In genomic region chr7:129781856-129782256, GRCh38 we compare ENCODE assay signal across 8 cellular contexts.
DNase-seq lines count a peak whose midpoint lies in the region; ATAC-seq and TF ChIP-seq lines count a peak whose summit lies in the region.

No MANE protein-coding gene starts in this region.

- in situ Hi-C loops in HAP-1 (cut with MboI; ENCODE audit: low sequenced_read_pairs) = no loop called here

- no peak for TF ChIP-seq POLR2A in HCT116 (IDR thresholded peaks at IDR 0.05; ENCODE audit: borderline replicate concordance, extremely low read depth, insufficient read depth, insufficient read length)

- POLR2A ChIA-PET in CD8-positive, alpha-beta T cell (lab: Charles Lee) = no interaction called here
- POLR2A ChIA-PET in HCT116 (lab: Charles Lee) = interaction anchor here (1.0 kb wide), 1 partner anchor 43 kb away, joined by 4 read pairs; no protein-coding TSS in a partner anchor
- POLR2A ChIA-PET in activated B cell treated with CpG ODN at 0.5 μM for 24 hours (lab: Charles Lee) = no interaction called here

- H3K9me3 ChIP-seq in CD8-positive, alpha-beta T cell (ENCODE audit: low read length) = no peaks in the 10 kb centered on the region
- H3K9me3 ChIP-seq in HCT116 (ENCODE audit: control insufficient read depth in 1 of 2, insufficient read depth in 1 of 2, low read depth in 1 of 2, low read length in 2 of 2) (no peaks in the 10 kb centered on the region), HAP-1 (no peaks in the 10 kb centered on the region; the same call in 1 of the 2 replicates)

- no peaks in the 10 kb centered on the region for H3K9me3 Mint-ChIP-seq in CD8-positive, alpha-beta T cell
- no peaks in the 10 kb centered on the region for H3K9me3 Mint-ChIP-seq in activated B cell treated with CpG ODN at 0.5 μM for 24 hours
- no peaks in the 10 kb centered on the region for H3K9me3 Mint-ChIP-seq in natural killer cell

- RAD21 ChIA-PET in HCT116 (lab: Charles Lee; ENCODE audit: low non-redundant PET in 1 of 2, low total read pairs in 2 of 2, uncharacterized antibody in 2 of 2, unreplicated experiment in 2 of 2) = no interaction called here

- H2AFZ ChIP-seq in HCT116 (ENCODE audit: low read depth, low read length, poor library complexity, severe bottlenecking) = no peak overlapping the region

- no peaks in the 10 kb centered on the region for H3K36me3 ChIP-seq in CD8-positive, alpha-beta T cell (ENCODE audit: insufficient read depth, low read length)
- H3K36me3 ChIP-seq in HCT116 (ENCODE audit: control insufficient read depth in 1 of 2, insufficient read depth in 2 of 2, low read length in 2 of 2) (no peaks in the 10 kb centered on the region), HAP-1 (replicated peaks) (no peaks in the 10 kb centered on the region; the same call in 1 of the 2 replicates)

- peak overlapping the region; percentile 76 for H3K9ac ChIP-seq in HCT116 (ENCODE audit: low read length)

- H3K27ac Mint-ChIP-seq in CD8-positive, alpha-beta T cell = no peak overlapping the region
- no peak overlapping the region for H3K27ac Mint-ChIP-seq in activated B cell treated with CpG ODN at 0.5 μM for 24 hours
- H3K27ac Mint-ChIP-seq in natural killer cell = no peak overlapping the region

- no peaks in the 10 kb centered on the region for H3K36me3 Mint-ChIP-seq in CD8-positive, alpha-beta T cell
- H3K36me3 Mint-ChIP-seq in activated B cell treated with CpG ODN at 0.5 μM for 24 hours (ENCODE audit: low read depth) = no peaks in the 10 kb centered on the region
- H3K36me3 Mint-ChIP-seq in natural killer cell = no peaks in the 10 kb centered on the region

- intact Hi-C loops in CD8-positive, alpha-beta T cell (cut with DNase I, micrococcal nuclease) = loop anchor here (2.0 to 5.0 kb wide), 2 partner anchors 43 to 45 kb away; no protein-coding TSS in a partner anchor
- intact Hi-C loops in HCT116 (cut with micrococcal nuclease) = loop anchor here (2.0 kb wide), 1 partner anchor 43 kb away; no protein-coding TSS in a partner anchor
- intact Hi-C loops in activated B cell treated with CpG ODN at 0.5 μM for 24 hours (cut with micrococcal nuclease) = loop anchor here (1.0 to 10.0 kb wide), 5 partner anchors 43 to 953 kb away; partner anchors contain the start of genes KLF14, STRIP2, TMEM209 and UBE2H
- intact Hi-C loops in natural killer cell (cut with micrococcal nuclease) = no loop called here

- peak overlapping the region; percentile 60 for H3K4me3 ChIP-seq in CD8-positive, alpha-beta T cell (ENCODE audit: low read depth, low read length)
- H3K4me3 ChIP-seq in HCT116 (replicated peaks in 1 of 2; ENCODE audit: low read depth in 1 of 2, low read length in 2 of 2) (peak overlapping the region; percentile 84 to 87), HAP-1 (no peak overlapping the region)

- peaks cover 46% of the 10 kb centered on the region for H3K27me3 Mint-ChIP-seq in CD8-positive, alpha-beta T cell (ENCODE audit: low read depth)
- H3K27me3 Mint-ChIP-seq in activated B cell treated with CpG ODN at 0.5 μM for 24 hours (peaks cover 54% of the 10 kb centered on the region), natural killer cell (ENCODE audit: low read depth in 2 of 2) (peaks cover 57 to 66% of the 10 kb centered on the region in 2 donors)

- H3K4me1 ChIP-seq in CD8-positive, alpha-beta T cell (ENCODE audit: insufficient read depth, low read length) = peaks cover 65% of the 10 kb centered on the region
- H3K4me1 ChIP-seq in HCT116 (ENCODE audit: control insufficient read depth in 1 of 2, insufficient read depth in 2 of 2, low read length in 2 of 2) (peaks cover 20 to 29% of the 10 kb centered on the region in 2 experiments), HAP-1 (peaks cover 22% of the 10 kb centered on the region)

- CTCF ChIA-PET in CD8-positive, alpha-beta T cell (lab: Charles Lee) = interaction anchor here (0.6 to 1.7 kb wide), 3 partner anchors 8 to 970 kb away, joined by 3 to 4 read pairs (median 4); no protein-coding TSS in a partner anchor
- CTCF ChIA-PET in HCT116 (lab: Charles Lee) (no interaction called here), activated B cell treated with CpG ODN at 0.5 μM for 24 hours (lab: Charles Lee) (no interaction called here)

- H3K27me3 ChIP-seq in CD8-positive, alpha-beta T cell (ENCODE audit: insufficient read depth, low read length) = peaks cover 69% of the 10 kb centered on the region
- H3K27me3 ChIP-seq in HCT116 (ENCODE audit: insufficient read depth, low read length) = no peaks in the 10 kb centered on the region
- H3K27me3 ChIP-seq in HAP-1 (ENCODE audit: low read depth) = no peaks in the 10 kb centered on the region

- no peak overlapping the region for H3K27ac ChIP-seq in CD8-positive, alpha-beta T cell (ENCODE audit: low read depth, low read length)
- peak overlapping the region; percentile 76; the same call in 1 of the 2 replicates for H3K27ac ChIP-seq in HCT116 (ENCODE audit: low read depth, low read length)

- H3K4me3 Mint-ChIP-seq in CD8-positive, alpha-beta T cell = peak overlapping the region; percentile 80
- H3K4me3 Mint-ChIP-seq in activated B cell treated with CpG ODN at 0.5 μM for 24 hours (peak overlapping the region; percentile 81), natural killer cell (peak overlapping the region; percentile 74)

- no peaks in the 10 kb centered on the region for H4K20me1 ChIP-seq in HCT116 (ENCODE audit: insufficient read depth)

- H3K79me2 ChIP-seq in HCT116 (ENCODE audit: insufficient read depth, low read length) = peaks cover 25% of the 10 kb centered on the region

- H3K9me2 ChIP-seq in HCT116 (ENCODE audit: insufficient read depth) = no peaks in the 10 kb centered on the region

- TF ChIP-seq CTCF in CD8-positive, alpha-beta T cell (IDR thresholded peaks at IDR 0.05) = no peak
- no peak for TF ChIP-seq CTCF in HCT116 (IDR thresholded peaks at IDR 0.05 in 2 of 3, conservative IDR thresholded peaks at IDR 0.05 in 1 of 3; ENCODE audit: borderline replicate concordance in 1 of 3, insufficient read depth in 1 of 3, low read depth in 2 of 3, low read length in 2 of 3)
- no peak for TF ChIP-seq CTCF in activated B cell treated with CpG ODN at 0.5 μM for 24 hours (IDR thresholded peaks at IDR 0.05)
- no peak for TF ChIP-seq CTCF in natural killer cell (IDR thresholded peaks at IDR 0.05)

- peaks cover 45% of the 10 kb centered on the region for H3K4me1 Mint-ChIP-seq in CD8-positive, alpha-beta T cell (ENCODE audit: low read depth)
- H3K4me1 Mint-ChIP-seq in activated B cell treated with CpG ODN at 0.5 μM for 24 hours (peaks cover 47% of the 10 kb centered on the region), natural killer cell (peaks cover 31 to 49% of the 10 kb centered on the region in 2 donors)

- H3K4me2 ChIP-seq in HCT116 (ENCODE audit: low read length) = peak overlapping the region; percentile 82

- no peak for TF ChIP-seq RAD21 in HCT116 (IDR thresholded peaks at IDR 0.05; ENCODE audit: low read depth)

- no TSS peak for BruUV-seq in HCT116 (replicated peaks; lab: Mats Ljungman, UMichigan)

- ATAC-seq in CD8-positive, alpha-beta T cell = no peak
- ATAC-seq in HCT116 (peak; percentile 16), activated B cell treated with CpG ODN at 0.5 μM for 24 hours (ENCODE audit: low read depth) (no peak), natural killer cell (no peak)

- no peak for DNase-seq in CD8-positive, alpha-beta T cell
- DNase-seq in HCT116 (ENCODE audit: low read depth, low spot score) (no peak), activated B cell treated with CpG ODN at 0.5 μM for 24 hours (no peak), natural killer cell (no peak), NCI-H1930 (lab: John Stamatoyannopoulos, UW) (no peak), cerebellar nuclear complex (lab: John Stamatoyannopoulos, UW) (no peak), HAP-1 (ENCODE audit: low spot score in 2 of 2) (no peak)
- DNase-seq in activated CD4-positive, CD25-positive, alpha-beta regulatory T cell (lab: John Stamatoyannopoulos, UW) = no peak

TF ChIP-seq in HCT116, 20 proteins besides CTCF, POLR2A, EP300 and RAD21:
- TF ChIP-seq POLR2AphosphoS5 (IDR thresholded peaks at IDR 0.05; ENCODE audit: low read depth, low read length) = no peak
- TF ChIP-seq YY1 (IDR thresholded peaks at IDR 0.05; ENCODE audit: extremely low read depth, insufficient replicate concordance, low read depth, low read length) = no peak
